In genomic region chr14:24954037-24954696, GRCh38 we compare ENCODE assay signal across 16 cellular contexts.
A peak's percentile ranks its signal among the peaks of the same experiment; 100 is the strongest.
DNase-seq lines count a peak whose midpoint lies in the region; ATAC-seq and TF ChIP-seq lines count a peak whose summit lies in the region.
"Had no signal": no experiment of that assay in that cellular context is flagged by ENCODE, and none has a peak within 500 bp of the region (broad histone marks: within the 10 kb centered on the region; RNA-seq: fewer than 3 reads in every experiment).

No MANE protein-coding gene starts in this region.

- H3K4me3 ChIP-seq in GM23338 (no peak overlapping the region), HAP-1 (no peak overlapping the region)
- H3K4me3 ChIP-seq: stomach had no signal

- H3K27me3 ChIP-seq in GM23338 (ENCODE audit: insufficient read depth) (no peaks in the 10 kb centered on the region), HAP-1 (ENCODE audit: low read depth) (no peaks in the 10 kb centered on the region)
- H3K27me3 ChIP-seq: stomach had no signal

- H3K9me3 Mint-ChIP-seq in GM23338 (peaks cover 4% of the 10 kb centered on the region; the same call in 1 of the 3 replicates), nephron progenitor cell (peaks cover 8% of the 10 kb centered on the region)
- H3K9me3 Mint-ChIP-seq: CD4-positive, alpha-beta T cell had no signal

- H3K36me3 Mint-ChIP-seq in GM23338 (ENCODE audit: low read depth) (peaks cover 2% of the 10 kb centered on the region; the same call in 1 of the 3 replicates), nephron progenitor cell (ENCODE audit: low read depth) (peaks cover 14% of the 10 kb centered on the region)

- H3K27me3 Mint-ChIP-seq in GM23338 (ENCODE audit: insufficient read depth, low read depth, poor library complexity) (peaks cover 1% of the 10 kb centered on the region), nephron progenitor cell (ENCODE audit: low read depth, poor library complexity) (no peaks in the 10 kb centered on the region)

- H3F3A ChIP-seq in GM23338 (replicated peaks; ENCODE audit: low read depth): no peaks in the 10 kb centered on the region

- in situ Hi-C loops in HAP-1 (cut with MboI; ENCODE audit: low sequenced_read_pairs): no loop called here

- DNase-seq in GM23338 (ENCODE audit: low spot score) (no peak), nephron progenitor cell (peak; percentile 45), HAP-1 (ENCODE audit: low spot score in 2 of 2) (no peak), DMS153 treated with DMSO at 0.1 percent for 48 hours (lab: John Stamatoyannopoulos, UW; ENCODE audit: unreplicated experiment) (no peak), omental fat pad (ENCODE audit: low spot score) (no peak)
- DNase-seq in stimulated activated naive CD4-positive, alpha-beta T cell treated with Interleukin-2 at 50 U/mL for 16 hours (lab: John Stamatoyannopoulos, UW): no peak
- DNase-seq: activated CD4-positive, alpha-beta T cell treated with anti-CD3 and anti-CD28 coated beads for 48 hours; CD4-positive, alpha-beta T cell; HCEC 1CT; mammary epithelial cell; NCI-H1436; stimulated activated CD4-positive, alpha-beta T cell treated with anti-CD3 and anti-CD28 coated beads, Interleukin-2, amount 100 ng/mL, for 24 hours; stomach had no signal

- H3K9me3 ChIP-seq in HAP-1: no peaks in the 10 kb centered on the region
- H3K9me3 ChIP-seq: stomach had no signal

- H3K4me2 ChIP-seq in GM23338: no peak overlapping the region

- H3K27ac Mint-ChIP-seq in GM23338 (peak overlapping the region; percentile 69; the same call in 1 of the 2 replicates), nephron progenitor cell (peak overlapping the region; percentile 85)
- H3K27ac Mint-ChIP-seq: CD4-positive, alpha-beta T cell had no signal

- H3K9me2 ChIP-seq in GM23338 (ENCODE audit: insufficient read depth): no peaks in the 10 kb centered on the region

- TF ChIP-seq CTCF in GM23338 (conservative IDR thresholded peaks at IDR 0.05; ENCODE audit: low read depth in 2 of 2) (no peak), nephron progenitor cell (IDR thresholded peaks at IDR 0.05) (no peak), omental fat pad (IDR thresholded peaks at IDR 0.05) (no peak)

- no peaks in the 10 kb centered on the region for H4K20me1 ChIP-seq in GM23338 (replicated peaks; ENCODE audit: insufficient read depth)

- peaks cover 44% of the 10 kb centered on the region for H3K4me1 Mint-ChIP-seq in GM23338
- peaks cover 46% of the 10 kb centered on the region for H3K4me1 Mint-ChIP-seq in nephron progenitor cell

- H3K36me3 ChIP-seq in GM23338 (ENCODE audit: insufficient read depth): no peaks in the 10 kb centered on the region
- H3K36me3 ChIP-seq in HAP-1 (replicated peaks): no peaks in the 10 kb centered on the region
- H3K36me3 ChIP-seq: stomach had no signal

- no peaks in the 10 kb centered on the region for H3K79me2 ChIP-seq in GM23338 (replicated peaks; ENCODE audit: insufficient read depth)
- H3K79me2 ChIP-seq: parathyroid adenoma had no signal

- peak; percentile 97 for ATAC-seq in GM18907 (IDR thresholded peaks at IDR 0.05; ENCODE audit: unreplicated experiment)
- ATAC-seq in GM23338: no peak
- peak; percentile 87 for ATAC-seq in HG03354 (IDR thresholded peaks at IDR 0.05; ENCODE audit: poor library complexity, severe bottlenecking, unreplicated experiment)
- ATAC-seq in omental fat pad (ENCODE audit: low FRiP score): no peak

- H3K4me1 ChIP-seq in GM23338 (ENCODE audit: insufficient read depth) (peaks cover 22% of the 10 kb centered on the region), HAP-1 (no peaks in the 10 kb centered on the region)
- H3K4me1 ChIP-seq: parathyroid adenoma had no signal

- H3K27ac ChIP-seq in GM23338 (ENCODE audit: low read depth): peak overlapping the region; percentile 4; the same call in 1 of the 2 replicates
- H3K27ac ChIP-seq: parathyroid adenoma, stomach had no signal

- H3K4me3 Mint-ChIP-seq in GM23338 (no peak overlapping the region), nephron progenitor cell (no peak overlapping the region)
- H3K4me3 Mint-ChIP-seq: CD4-positive, alpha-beta T cell had no signal

- H2AFZ ChIP-seq in GM23338: no peak overlapping the region
- H2AFZ ChIP-seq: parathyroid adenoma had no signal

TF ChIP-seq in GM23338, 12 proteins besides CTCF, POLR2A, EP300 and RAD21 (continues in another document):
- no peak for TF ChIP-seq CREB1 (CRISPR knock-in tag; IDR thresholded peaks at IDR 0.05; ENCODE audit: low read depth)
- TF ChIP-seq ZNF462 (CRISPR knock-in tag; IDR thresholded peaks at IDR 0.05): no peak
- TF ChIP-seq POLR2AphosphoS5 (IDR thresholded peaks at IDR 0.05; ENCODE audit: low read depth): no peak
- no peak for TF ChIP-seq EZH2 (IDR thresholded peaks at IDR 0.05; ENCODE audit: low read depth, unreplicated experiment)
- no peak for TF ChIP-seq JUNB (IDR thresholded peaks at IDR 0.05; ENCODE audit: unreplicated experiment)
- no peak for TF ChIP-seq STAT1 (IDR thresholded peaks at IDR 0.05; ENCODE audit: unreplicated experiment)

Comparison
In these comparisons a context has a peak if more than half of its experiments do, and no peak if none do; other contexts are left out.
1. ATAC-seq: peak in GM18907 (single experiment) and HG03354 (single experiment); none in GM23338 (single experiment) and omental fat pad (single experiment).